ENCODE assay signal across 11 cellular contexts in the genomic region with DNA sequence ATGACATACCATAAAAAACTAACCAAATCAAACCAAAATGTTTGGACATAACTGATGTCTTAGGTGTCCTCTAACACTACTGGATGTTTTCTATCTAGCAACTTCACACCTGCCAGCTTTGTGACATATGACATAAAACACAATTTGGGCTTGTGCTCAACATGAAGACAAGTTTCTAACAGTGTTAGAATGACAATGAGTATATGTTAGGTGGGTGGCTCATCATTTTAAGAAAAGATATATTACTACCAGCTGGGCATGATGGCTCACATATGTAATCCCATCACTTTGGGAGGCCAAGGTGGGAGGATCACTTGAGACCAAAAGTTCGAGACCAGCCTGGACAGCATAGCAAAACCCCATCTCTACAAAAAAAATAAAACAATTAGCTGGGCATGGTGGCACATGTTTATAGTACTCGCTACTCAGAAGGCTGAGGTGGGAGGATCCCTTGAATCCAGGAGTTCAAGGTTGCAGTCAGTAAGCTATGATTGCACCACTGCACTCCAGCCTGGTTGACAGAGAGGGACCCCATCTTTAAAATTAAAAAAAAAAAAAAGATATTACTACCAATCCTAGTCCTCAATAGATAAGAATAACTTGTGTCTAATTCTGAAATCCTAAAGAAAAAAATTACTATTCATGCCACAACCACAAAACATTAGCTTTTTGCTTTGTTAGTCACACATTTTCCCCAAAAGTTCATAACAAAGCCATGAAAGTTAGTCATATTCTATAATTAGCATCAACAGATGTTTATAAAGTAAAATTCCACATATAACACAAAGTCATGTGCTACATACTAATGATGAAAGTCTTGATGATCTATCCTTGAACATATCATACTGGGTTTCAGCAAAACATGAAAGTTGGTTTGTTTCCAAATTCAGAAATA. TPM values are rescaled to one million over a fixed set of nuclear protein-coding genes. Genes with fewer than 3 reads are reported as not detected.
A peak's percentile ranks its signal among the peaks of the same experiment; 100 is the strongest.
DNase-seq lines count a peak whose midpoint lies in the region; ATAC-seq and TF ChIP-seq lines count a peak whose summit lies in the region.
"Had no signal": no experiment of that assay in that cellular context is flagged by ENCODE, and none has a peak within 500 bp of the region (broad histone marks: within the 10 kb centered on the region; RNA-seq: fewer than 3 reads in every experiment).

No MANE protein-coding gene starts in this region.

- ATAC-seq in HG03159 (IDR thresholded peaks at IDR 0.05; ENCODE audit: unreplicated experiment) (no peak), Right ventricle myocardium inferior (no peak)
- ATAC-seq: T-helper 17 cell had no signal

- H3K36me3 ChIP-seq in BLaER1 = 0 out of 2 replicates have a peak, but pooled peaks cover 6% of the 10 kb centered on the region
- H3K36me3 ChIP-seq in osteoblast (ENCODE audit: insufficient read depth, low read length) = peaks cover 14% of the 10 kb centered on the region

- H3K4me3 ChIP-seq in BLaER1 (no peak overlapping the region), osteoblast (ENCODE audit: insufficient read depth, low read length) (no peak overlapping the region)

- H3K27me3 Mint-ChIP-seq in activated CD4-positive, alpha-beta memory T cell treated with anti-CD3 and anti-CD28 coated beads for 36 hours = no peaks in the 10 kb centered on the region
- H3K27me3 Mint-ChIP-seq: T-helper 17 cell had no signal

- H3K4me1 ChIP-seq in BLaER1 (peaks cover 6% of the 10 kb centered on the region), osteoblast (ENCODE audit: insufficient read depth, low read length) (peaks cover 27% of the 10 kb centered on the region)

- no peak overlapping the region for H2AFZ ChIP-seq in osteoblast (ENCODE audit: low read length)

- H3K9me3 ChIP-seq in BLaER1 = no peaks in the 10 kb centered on the region
- H3K9me3 ChIP-seq in osteoblast (ENCODE audit: low read depth, low read length) = no peaks in the 10 kb centered on the region

- TF ChIP-seq CTCF in osteoblast (IDR thresholded peaks at IDR 0.05; ENCODE audit: extremely low read depth, low read depth, low read length) = no peak

- H3K27ac Mint-ChIP-seq in activated CD4-positive, alpha-beta memory T cell treated with anti-CD3 and anti-CD28 coated beads for 36 hours = no peak overlapping the region
- H3K27ac Mint-ChIP-seq: T-helper 17 cell had no signal

- intact Hi-C loops in activated CD4-positive, alpha-beta memory T cell treated with anti-CD3 and anti-CD28 coated beads for 36 hours (cut with micrococcal nuclease) = loop anchor here (2.0 kb wide), 2 partner anchors 14 to 48 kb away; no protein-coding TSS in a partner anchor
- intact Hi-C loops in Right ventricle myocardium inferior (cut with DNase I) = no loop called here

- H3K9ac ChIP-seq in BLaER1 = no peak overlapping the region

- POLR2A ChIA-PET in activated CD4-positive, alpha-beta memory T cell treated with anti-CD3 and anti-CD28 coated beads for 36 hours (lab: Charles Lee) = interaction anchor here (2.2 kb wide), 1 partner anchor 49 kb away, joined by 12 read pairs; no protein-coding TSS in a partner anchor

- H3K79me2 ChIP-seq in osteoblast (ENCODE audit: insufficient read depth, low read length) = peaks cover 30% of the 10 kb centered on the region

- CTCF ChIA-PET in activated CD4-positive, alpha-beta memory T cell treated with anti-CD3 and anti-CD28 coated beads for 36 hours (lab: Charles Lee) = no interaction called here

- H4K20me1 ChIP-seq in BLaER1 (no peaks in the 10 kb centered on the region), osteoblast (ENCODE audit: insufficient read depth, low read length) (no peaks in the 10 kb centered on the region)

- H3K4me3 Mint-ChIP-seq in activated CD4-positive, alpha-beta memory T cell treated with anti-CD3 and anti-CD28 coated beads for 36 hours = no peak overlapping the region
- H3K4me3 Mint-ChIP-seq: T-helper 17 cell had no signal

- no peaks in the 10 kb centered on the region for H3K9me3 Mint-ChIP-seq in activated CD4-positive, alpha-beta memory T cell treated with anti-CD3 and anti-CD28 coated beads for 36 hours

- no peak overlapping the region for H3K27ac ChIP-seq in BLaER1
- peak overlapping the region; percentile 86 for H3K27ac ChIP-seq in osteoblast (ENCODE audit: low read depth, low read length)

- DNase-seq in LHCN-M2 (ENCODE audit: low read depth) (peak; percentile 91), dedifferentiated amniotic fluid mesenchymal stem cell (ENCODE audit: extremely low spot score) (peak; percentile 92), osteoblast (ENCODE audit: insufficient read length, low spot score, missing footprints) (no peak), NOMO-1 treated with DMSO at 0.1 percent for 48 hours (lab: John Stamatoyannopoulos, UW; ENCODE audit: unreplicated experiment) (no peak), Right ventricle myocardium inferior (ENCODE audit: missing footprints) (no peak)
- DNase-seq in activated CD4-positive, alpha-beta memory T cell treated with anti-CD3 and anti-CD28 coated beads for 36 hours = no peak
- DNase-seq: KBM-7, NCI-H524 treated with DMSO at 0.1 percent for 48 hours, T-helper 17 cell had no signal

- peaks cover 19% of the 10 kb centered on the region for H3K4me1 Mint-ChIP-seq in activated CD4-positive, alpha-beta memory T cell treated with anti-CD3 and anti-CD28 coated beads for 36 hours (ENCODE audit: low read depth)

- H3K27me3 ChIP-seq in BLaER1 (no peaks in the 10 kb centered on the region), osteoblast (ENCODE audit: insufficient read depth, low read length) (no peaks in the 10 kb centered on the region)

- no peaks in the 10 kb centered on the region for H3K36me3 Mint-ChIP-seq in activated CD4-positive, alpha-beta memory T cell treated with anti-CD3 and anti-CD28 coated beads for 36 hours

- H3K4me2 ChIP-seq in BLaER1 (0 out of 2 replicates have a peak overlapping the region, but pooled peaks have one; percentile 4), osteoblast (ENCODE audit: insufficient read depth, low read length) (peak overlapping the region; percentile 42)

RNA-seq across cellular contexts. Expression of a gene that starts 59.9 kb away (rescaled TPM):
- total RNA-seq in LHCN-M2 (2014; rRNA removed) = 47.3 and 48.4 TPM in 2 replicates
- 51.0 TPM for polyA plus RNA-seq in LHCN-M2 (2012)
- 45.1 and 71.3 TPM in 2 replicates for total RNA-seq in osteoblast
- total RNA-seq in activated CD4-positive, alpha-beta memory T cell treated with anti-CD3 and anti-CD28 coated beads for 36 hours = 10 to 100 TPM; 25.9 to 30.7 TPM
- total RNA-seq in Right ventricle myocardium inferior = 146 TPM

Comparison
In these comparisons a context has a peak if more than half of its experiments do, and no peak if none do; other contexts are left out.
1. DNase-seq: peak in LHCN-M2 (single experiment) and dedifferentiated amniotic fluid mesenchymal stem cell (single experiment); none in osteoblast (single experiment), NOMO-1 treated with DMSO at 0.1 percent for 48 hours (single experiment), activated CD4-positive, alpha-beta memory T cell treated with anti-CD3 and anti-CD28 coated beads for 36 hours (single experiment) and Right ventricle myocardium inferior (single experiment).